ENCODE assay signal across 1 cellular context in the genomic region with DNA sequence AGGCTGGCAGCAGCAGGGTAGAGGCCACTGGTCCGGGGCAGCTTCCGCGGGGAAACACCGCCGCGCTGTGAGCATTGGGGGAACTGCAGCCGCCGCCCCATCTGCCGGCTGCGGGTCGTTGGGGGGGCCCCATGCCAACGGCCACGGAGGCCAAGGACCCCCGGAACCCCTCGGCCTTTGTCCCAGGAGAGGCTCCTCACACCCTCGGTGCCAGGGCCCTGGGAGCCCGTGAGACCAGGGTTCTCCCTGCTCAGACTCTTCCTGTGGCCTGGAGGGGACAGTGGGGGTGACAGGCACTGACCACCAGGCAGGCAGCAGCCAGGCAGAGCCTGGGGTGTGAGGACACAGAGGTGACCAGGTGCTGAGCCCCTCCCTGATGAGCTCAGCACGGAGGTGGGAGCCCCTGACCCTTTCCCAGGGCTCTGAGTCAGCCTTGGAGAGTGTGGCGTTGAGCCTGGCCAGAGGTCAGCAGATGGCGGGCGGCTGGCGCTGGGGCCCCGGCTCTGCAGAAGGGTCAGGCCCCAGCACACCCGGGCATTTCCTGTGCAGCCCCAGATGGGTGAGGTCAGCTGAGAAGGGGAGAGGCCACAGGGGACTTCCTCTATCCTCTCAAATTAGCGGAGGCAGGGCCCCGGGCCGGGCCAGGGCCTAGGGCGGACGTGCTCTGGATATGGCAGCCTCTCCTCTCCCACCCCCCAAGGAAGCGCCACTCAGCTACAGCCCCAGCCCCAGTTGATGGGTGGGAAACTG.
A peak's percentile ranks its signal among the peaks of the same experiment; 100 is the strongest.
TF ChIP-seq lines count a peak whose summit lies in the region.

No MANE protein-coding gene starts in this region.

TF ChIP-seq in K562, 482 proteins besides CTCF, POLR2A, EP300 and RAD21 (continued from another document and continues in another):
- TF ChIP-seq NR1H2 (CRISPR knock-in tag; IDR thresholded peaks at IDR 0.05) (peak; percentile 81; the same call in 1 of the 2 replicates), ZNF354B (CRISPR knock-in tag; IDR thresholded peaks at IDR 0.05) (no peak), GABPA (tag; conservative IDR thresholded peaks at IDR 0.05; ENCODE audit: low read depth) (peak; percentile 61; the same call in 1 of the 2 replicates), CREB1 (IDR thresholded peaks at IDR 0.05) (no peak), CREB1 (CRISPR knock-in tag; IDR thresholded peaks at IDR 0.05) (peak; percentile 51; the same call in 1 of the 2 replicates), SOX6 (IDR thresholded peaks at IDR 0.05) (no peak), ATF7 (IDR thresholded peaks at IDR 0.05) (peak; percentile 49; the same call in 1 of the 2 replicates), NFIX (CRISPR knock-in tag; IDR thresholded peaks at IDR 0.05; ENCODE audit: low read depth) (no peak), ERF (CRISPR knock-in tag; IDR thresholded peaks at IDR 0.05) (peak; percentile 52; the same call in 1 of the 2 replicates), ETV6 (IDR thresholded peaks at IDR 0.05; ENCODE audit: borderline replicate concordance in 1 of 2, low read depth in 2 of 2, low read length in 1 of 2) (no peak), ETV6 (CRISPR knock-in tag; IDR thresholded peaks at IDR 0.05; ENCODE audit: borderline replicate concordance) (no peak), ATF1 (CRISPR knock-in tag; IDR thresholded peaks at IDR 0.05) (no peak), ATF1 (tag; IDR thresholded peaks at IDR 0.05) (0 out of 2 replicates have a peak, but pooled peaks have one; percentile 14), FIP1L1 (IDR thresholded peaks at IDR 0.05; ENCODE audit: low read depth, low read length, poor library complexity, severe bottlenecking) (peak; percentile 9), ZNF589 (CRISPR knock-in tag; IDR thresholded peaks at IDR 0.05; ENCODE audit: low read depth) (0 out of 2 replicates have a peak, but pooled peaks have one; percentile 76), FOXM1 (IDR thresholded peaks at IDR 0.05; ENCODE audit: low read depth) (no peak), FOXM1 (CRISPR knock-in tag; IDR thresholded peaks at IDR 0.05; ENCODE audit: low read depth) (0 out of 2 replicates have a peak, but pooled peaks have one; percentile 54), RB1 (IDR thresholded peaks at IDR 0.05; ENCODE audit: low read depth) (peak; percentile 89), ZNF764 (CRISPR knock-in tag; IDR thresholded peaks at IDR 0.05; ENCODE audit: low read depth) (no peak), POLR2G (IDR thresholded peaks at IDR 0.05; ENCODE audit: low read depth, low read length) (peak; percentile 76), TCF3 (CRISPR knock-in tag; IDR thresholded peaks at IDR 0.05) (peak; percentile 46), NRF1 (conservative IDR thresholded peaks at IDR 0.05 in 1 of 2, IDR thresholded peaks at IDR 0.05 in 1 of 2) (0 out of 4 replicates have a peak, but pooled peaks of 1 of the 2 experiments have one; percentile 26), MTA3 (IDR thresholded peaks at IDR 0.05; ENCODE audit: borderline replicate concordance) (peak; percentile 63; the same call in 1 of the 2 replicates), CBFA2T3 (IDR thresholded peaks at IDR 0.05) (peak; percentile 75), RHOXF2B (CRISPR knock-in tag; conservative IDR thresholded peaks at IDR 0.05) (no peak), RFX7 (CRISPR knock-in tag; IDR thresholded peaks at IDR 0.05) (no peak), PHF8 (IDR thresholded peaks at IDR 0.05; ENCODE audit: borderline replicate concordance, low read length) (peak; percentile 47; the same call in 1 of the 2 replicates), CCNT2 (IDR thresholded peaks at IDR 0.05; ENCODE audit: borderline replicate concordance, extremely low read depth, insufficient read length, low read depth, low read length) (no peak), SMARCE1 (IDR thresholded peaks at IDR 0.05) (peak; percentile 50; the same call in 1 of the 2 replicates), ZNF197 (CRISPR knock-in tag; IDR thresholded peaks at IDR 0.05; ENCODE audit: low read depth) (no peak), NR2C1 (IDR thresholded peaks at IDR 0.05) (peak; percentile 52; the same call in 1 of the 2 replicates), NR2C1 (tag; IDR thresholded peaks at IDR 0.05) (peak; percentile 65), PHB (CRISPR knock-in tag; IDR thresholded peaks at IDR 0.05) (no peak), KAT7 (CRISPR knock-in tag; IDR thresholded peaks at IDR 0.05; ENCODE audit: borderline replicate concordance) (peak; percentile 93; the same call in 1 of the 2 replicates), HNRNPL (IDR thresholded peaks at IDR 0.05; ENCODE audit: low read depth, low read length) (peak; percentile 98), FOXA3 (CRISPR knock-in tag; conservative IDR thresholded peaks at IDR 0.05 in 1 of 2, IDR thresholded peaks at IDR 0.05 in 1 of 2) (peak in 1 of 2 experiments; percentile 55; a peak in 1 of 4 replicates), COPS2 (conservative IDR thresholded peaks at IDR 0.05) (no peak), PTBP1 (IDR thresholded peaks at IDR 0.05; ENCODE audit: low read depth, low read length) (no peak), KLF1 (tag; IDR thresholded peaks at IDR 0.05) (peak; percentile 84), FOS (IDR thresholded peaks at IDR 0.05; ENCODE audit: extremely low read depth, insufficient read length) (no peak), RFX5 (IDR thresholded peaks at IDR 0.05; ENCODE audit: low read depth, low read length) (no peak)
- TF ChIP-seq, protein P1, sequence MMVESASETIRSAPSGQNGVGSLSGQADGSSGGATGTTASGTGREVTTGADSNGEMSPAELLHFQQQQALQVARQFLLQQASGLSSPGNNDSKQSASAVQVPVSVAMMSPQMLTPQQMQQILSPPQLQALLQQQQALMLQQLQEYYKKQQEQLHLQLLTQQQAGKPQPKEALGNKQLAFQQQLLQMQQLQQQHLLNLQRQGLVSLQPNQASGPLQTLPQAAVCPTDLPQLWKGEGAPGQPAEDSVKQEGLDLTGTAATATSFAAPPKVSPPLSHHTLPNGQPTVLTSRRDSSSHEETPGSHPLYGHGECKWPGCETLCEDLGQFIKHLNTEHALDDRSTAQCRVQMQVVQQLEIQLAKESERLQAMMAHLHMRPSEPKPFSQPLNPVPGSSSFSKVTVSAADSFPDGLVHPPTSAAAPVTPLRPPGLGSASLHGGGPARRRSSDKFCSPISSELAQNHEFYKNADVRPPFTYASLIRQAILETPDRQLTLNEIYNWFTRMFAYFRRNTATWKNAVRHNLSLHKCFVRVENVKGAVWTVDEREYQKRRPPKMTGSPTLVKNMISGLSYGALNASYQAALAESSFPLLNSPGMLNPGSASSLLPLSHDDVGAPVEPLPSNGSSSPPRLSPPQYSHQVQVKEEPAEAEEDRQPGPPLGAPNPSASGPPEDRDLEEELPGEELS (CRISPR knock-in tag; IDR thresholded peaks at IDR 0.05; ENCODE audit: borderline replicate concordance) = no peak
- TF ChIP-seq, protein P2, sequence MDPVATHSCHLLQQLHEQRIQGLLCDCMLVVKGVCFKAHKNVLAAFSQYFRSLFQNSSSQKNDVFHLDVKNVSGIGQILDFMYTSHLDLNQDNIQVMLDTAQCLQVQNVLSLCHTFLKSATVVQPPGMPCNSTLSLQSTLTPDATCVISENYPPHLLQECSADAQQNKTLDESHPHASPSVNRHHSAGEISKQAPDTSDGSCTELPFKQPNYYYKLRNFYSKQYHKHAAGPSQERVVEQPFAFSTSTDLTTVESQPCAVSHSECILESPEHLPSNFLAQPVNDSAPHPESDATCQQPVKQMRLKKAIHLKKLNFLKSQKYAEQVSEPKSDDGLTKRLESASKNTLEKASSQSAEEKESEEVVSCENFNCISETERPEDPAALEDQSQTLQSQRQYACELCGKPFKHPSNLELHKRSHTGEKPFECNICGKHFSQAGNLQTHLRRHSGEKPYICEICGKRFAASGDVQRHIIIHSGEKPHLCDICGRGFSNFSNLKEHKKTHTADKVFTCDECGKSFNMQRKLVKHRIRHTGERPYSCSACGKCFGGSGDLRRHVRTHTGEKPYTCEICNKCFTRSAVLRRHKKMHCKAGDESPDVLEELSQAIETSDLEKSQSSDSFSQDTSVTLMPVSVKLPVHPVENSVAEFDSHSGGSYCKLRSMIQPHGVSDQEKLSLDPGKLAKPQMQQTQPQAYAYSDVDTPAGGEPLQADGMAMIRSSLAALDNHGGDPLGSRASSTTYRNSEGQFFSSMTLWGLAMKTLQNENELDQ (CRISPR knock-in tag; IDR thresholded peaks at IDR 0.05; ENCODE audit: borderline replicate concordance) = no peak
- TF ChIP-seq, protein P3, sequence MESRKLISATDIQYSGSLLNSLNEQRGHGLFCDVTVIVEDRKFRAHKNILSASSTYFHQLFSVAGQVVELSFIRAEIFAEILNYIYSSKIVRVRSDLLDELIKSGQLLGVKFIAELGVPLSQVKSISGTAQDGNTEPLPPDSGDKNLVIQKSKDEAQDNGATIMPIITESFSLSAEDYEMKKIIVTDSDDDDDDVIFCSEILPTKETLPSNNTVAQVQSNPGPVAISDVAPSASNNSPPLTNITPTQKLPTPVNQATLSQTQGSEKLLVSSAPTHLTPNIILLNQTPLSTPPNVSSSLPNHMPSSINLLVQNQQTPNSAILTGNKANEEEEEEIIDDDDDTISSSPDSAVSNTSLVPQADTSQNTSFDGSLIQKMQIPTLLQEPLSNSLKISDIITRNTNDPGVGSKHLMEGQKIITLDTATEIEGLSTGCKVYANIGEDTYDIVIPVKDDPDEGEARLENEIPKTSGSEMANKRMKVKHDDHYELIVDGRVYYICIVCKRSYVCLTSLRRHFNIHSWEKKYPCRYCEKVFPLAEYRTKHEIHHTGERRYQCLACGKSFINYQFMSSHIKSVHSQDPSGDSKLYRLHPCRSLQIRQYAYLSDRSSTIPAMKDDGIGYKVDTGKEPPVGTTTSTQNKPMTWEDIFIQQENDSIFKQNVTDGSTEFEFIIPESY (CRISPR knock-in tag; IDR thresholded peaks at IDR 0.05) = peak; percentile 79
- TF ChIP-seq, protein P4, sequence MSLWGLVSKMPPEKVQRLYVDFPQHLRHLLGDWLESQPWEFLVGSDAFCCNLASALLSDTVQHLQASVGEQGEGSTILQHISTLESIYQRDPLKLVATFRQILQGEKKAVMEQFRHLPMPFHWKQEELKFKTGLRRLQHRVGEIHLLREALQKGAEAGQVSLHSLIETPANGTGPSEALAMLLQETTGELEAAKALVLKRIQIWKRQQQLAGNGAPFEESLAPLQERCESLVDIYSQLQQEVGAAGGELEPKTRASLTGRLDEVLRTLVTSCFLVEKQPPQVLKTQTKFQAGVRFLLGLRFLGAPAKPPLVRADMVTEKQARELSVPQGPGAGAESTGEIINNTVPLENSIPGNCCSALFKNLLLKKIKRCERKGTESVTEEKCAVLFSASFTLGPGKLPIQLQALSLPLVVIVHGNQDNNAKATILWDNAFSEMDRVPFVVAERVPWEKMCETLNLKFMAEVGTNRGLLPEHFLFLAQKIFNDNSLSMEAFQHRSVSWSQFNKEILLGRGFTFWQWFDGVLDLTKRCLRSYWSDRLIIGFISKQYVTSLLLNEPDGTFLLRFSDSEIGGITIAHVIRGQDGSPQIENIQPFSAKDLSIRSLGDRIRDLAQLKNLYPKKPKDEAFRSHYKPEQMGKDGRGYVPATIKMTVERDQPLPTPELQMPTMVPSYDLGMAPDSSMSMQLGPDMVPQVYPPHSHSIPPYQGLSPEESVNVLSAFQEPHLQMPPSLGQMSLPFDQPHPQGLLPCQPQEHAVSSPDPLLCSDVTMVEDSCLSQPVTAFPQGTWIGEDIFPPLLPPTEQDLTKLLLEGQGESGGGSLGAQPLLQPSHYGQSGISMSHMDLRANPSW (CRISPR knock-in tag; IDR thresholded peaks at IDR 0.05) = no peak
- TF ChIP-seq, protein P5, sequence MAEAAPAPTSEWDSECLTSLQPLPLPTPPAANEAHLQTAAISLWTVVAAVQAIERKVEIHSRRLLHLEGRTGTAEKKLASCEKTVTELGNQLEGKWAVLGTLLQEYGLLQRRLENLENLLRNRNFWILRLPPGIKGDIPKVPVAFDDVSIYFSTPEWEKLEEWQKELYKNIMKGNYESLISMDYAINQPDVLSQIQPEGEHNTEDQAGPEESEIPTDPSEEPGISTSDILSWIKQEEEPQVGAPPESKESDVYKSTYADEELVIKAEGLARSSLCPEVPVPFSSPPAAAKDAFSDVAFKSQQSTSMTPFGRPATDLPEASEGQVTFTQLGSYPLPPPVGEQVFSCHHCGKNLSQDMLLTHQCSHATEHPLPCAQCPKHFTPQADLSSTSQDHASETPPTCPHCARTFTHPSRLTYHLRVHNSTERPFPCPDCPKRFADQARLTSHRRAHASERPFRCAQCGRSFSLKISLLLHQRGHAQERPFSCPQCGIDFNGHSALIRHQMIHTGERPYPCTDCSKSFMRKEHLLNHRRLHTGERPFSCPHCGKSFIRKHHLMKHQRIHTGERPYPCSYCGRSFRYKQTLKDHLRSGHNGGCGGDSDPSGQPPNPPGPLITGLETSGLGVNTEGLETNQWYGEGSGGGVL (CRISPR knock-in tag; IDR thresholded peaks at IDR 0.05) = no peak
- TF ChIP-seq, protein P6, sequence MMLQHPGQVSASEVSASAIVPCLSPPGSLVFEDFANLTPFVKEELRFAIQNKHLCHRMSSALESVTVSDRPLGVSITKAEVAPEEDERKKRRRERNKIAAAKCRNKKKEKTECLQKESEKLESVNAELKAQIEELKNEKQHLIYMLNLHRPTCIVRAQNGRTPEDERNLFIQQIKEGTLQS (IDR thresholded peaks at IDR 0.05) = peak; percentile 87
- TF ChIP-seq, protein P6 (CRISPR knock-in tag; conservative IDR thresholded peaks at IDR 0.05) = 0 out of 2 replicates have a peak, but pooled peaks have one; percentile 44
- TF ChIP-seq, protein P7, sequence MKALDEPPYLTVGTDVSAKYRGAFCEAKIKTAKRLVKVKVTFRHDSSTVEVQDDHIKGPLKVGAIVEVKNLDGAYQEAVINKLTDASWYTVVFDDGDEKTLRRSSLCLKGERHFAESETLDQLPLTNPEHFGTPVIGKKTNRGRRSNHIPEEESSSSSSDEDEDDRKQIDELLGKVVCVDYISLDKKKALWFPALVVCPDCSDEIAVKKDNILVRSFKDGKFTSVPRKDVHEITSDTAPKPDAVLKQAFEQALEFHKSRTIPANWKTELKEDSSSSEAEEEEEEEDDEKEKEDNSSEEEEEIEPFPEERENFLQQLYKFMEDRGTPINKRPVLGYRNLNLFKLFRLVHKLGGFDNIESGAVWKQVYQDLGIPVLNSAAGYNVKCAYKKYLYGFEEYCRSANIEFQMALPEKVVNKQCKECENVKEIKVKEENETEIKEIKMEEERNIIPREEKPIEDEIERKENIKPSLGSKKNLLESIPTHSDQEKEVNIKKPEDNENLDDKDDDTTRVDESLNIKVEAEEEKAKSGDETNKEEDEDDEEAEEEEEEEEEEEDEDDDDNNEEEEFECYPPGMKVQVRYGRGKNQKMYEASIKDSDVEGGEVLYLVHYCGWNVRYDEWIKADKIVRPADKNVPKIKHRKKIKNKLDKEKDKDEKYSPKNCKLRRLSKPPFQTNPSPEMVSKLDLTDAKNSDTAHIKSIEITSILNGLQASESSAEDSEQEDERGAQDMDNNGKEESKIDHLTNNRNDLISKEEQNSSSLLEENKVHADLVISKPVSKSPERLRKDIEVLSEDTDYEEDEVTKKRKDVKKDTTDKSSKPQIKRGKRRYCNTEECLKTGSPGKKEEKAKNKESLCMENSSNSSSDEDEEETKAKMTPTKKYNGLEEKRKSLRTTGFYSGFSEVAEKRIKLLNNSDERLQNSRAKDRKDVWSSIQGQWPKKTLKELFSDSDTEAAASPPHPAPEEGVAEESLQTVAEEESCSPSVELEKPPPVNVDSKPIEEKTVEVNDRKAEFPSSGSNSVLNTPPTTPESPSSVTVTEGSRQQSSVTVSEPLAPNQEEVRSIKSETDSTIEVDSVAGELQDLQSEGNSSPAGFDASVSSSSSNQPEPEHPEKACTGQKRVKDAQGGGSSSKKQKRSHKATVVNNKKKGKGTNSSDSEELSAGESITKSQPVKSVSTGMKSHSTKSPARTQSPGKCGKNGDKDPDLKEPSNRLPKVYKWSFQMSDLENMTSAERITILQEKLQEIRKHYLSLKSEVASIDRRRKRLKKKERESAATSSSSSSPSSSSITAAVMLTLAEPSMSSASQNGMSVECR (CRISPR knock-in tag; IDR thresholded peaks at IDR 0.05) = peak; percentile 19; the same call in 1 of the 2 replicates
